Comparison of ENCODE assay signal across 2 cellular contexts in the genomic region with DNA sequence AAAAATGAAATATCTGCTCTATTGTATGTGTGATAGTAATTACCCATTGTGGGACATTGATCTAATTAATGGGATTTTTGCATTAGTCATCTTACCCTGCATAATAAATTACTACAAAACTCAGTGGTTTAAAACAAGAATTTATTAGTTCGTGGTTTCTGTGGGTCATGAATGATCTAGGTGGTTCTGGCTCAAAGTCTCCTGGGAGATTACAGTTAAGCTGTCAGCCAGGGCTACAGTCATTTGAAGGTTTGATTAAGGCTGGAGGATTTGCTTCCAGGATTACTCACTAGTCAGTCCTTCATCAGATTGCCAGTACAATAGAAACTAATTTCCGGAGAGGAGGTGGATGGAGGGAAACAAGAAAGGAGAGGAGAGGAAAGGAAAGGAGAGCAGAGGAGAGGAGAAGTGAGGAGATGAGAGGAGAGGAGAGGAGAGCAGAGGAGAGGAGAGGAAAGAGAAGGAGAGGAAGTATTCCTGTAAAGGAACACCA.
TF ChIP-seq lines count a peak whose summit lies in the region.

No MANE protein-coding gene starts in this region.

TF ChIP-seq in A549, 52 proteins besides CTCF, POLR2A, EP300 and RAD21 (continued from another document):
- no peak for TF ChIP-seq E2F6 (IDR thresholded peaks at IDR 0.05; ENCODE audit: borderline replicate concordance, low read depth)
- no peak for TF ChIP-seq KDM1A (IDR thresholded peaks at IDR 0.05; ENCODE audit: low read depth)
- no peak for TF ChIP-seq MAX (IDR thresholded peaks at IDR 0.05)
- TF ChIP-seq GATA3 (IDR thresholded peaks at IDR 0.05; ENCODE audit: borderline replicate concordance): no peak
- TF ChIP-seq CEBPB (IDR thresholded peaks at IDR 0.05): no peak

TF ChIP-seq in SK-N-SH, 30 proteins besides CTCF, POLR2A, EP300 and RAD21 (continued from another document):
- TF ChIP-seq, protein P1, sequence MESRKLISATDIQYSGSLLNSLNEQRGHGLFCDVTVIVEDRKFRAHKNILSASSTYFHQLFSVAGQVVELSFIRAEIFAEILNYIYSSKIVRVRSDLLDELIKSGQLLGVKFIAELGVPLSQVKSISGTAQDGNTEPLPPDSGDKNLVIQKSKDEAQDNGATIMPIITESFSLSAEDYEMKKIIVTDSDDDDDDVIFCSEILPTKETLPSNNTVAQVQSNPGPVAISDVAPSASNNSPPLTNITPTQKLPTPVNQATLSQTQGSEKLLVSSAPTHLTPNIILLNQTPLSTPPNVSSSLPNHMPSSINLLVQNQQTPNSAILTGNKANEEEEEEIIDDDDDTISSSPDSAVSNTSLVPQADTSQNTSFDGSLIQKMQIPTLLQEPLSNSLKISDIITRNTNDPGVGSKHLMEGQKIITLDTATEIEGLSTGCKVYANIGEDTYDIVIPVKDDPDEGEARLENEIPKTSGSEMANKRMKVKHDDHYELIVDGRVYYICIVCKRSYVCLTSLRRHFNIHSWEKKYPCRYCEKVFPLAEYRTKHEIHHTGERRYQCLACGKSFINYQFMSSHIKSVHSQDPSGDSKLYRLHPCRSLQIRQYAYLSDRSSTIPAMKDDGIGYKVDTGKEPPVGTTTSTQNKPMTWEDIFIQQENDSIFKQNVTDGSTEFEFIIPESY (IDR thresholded peaks at IDR 0.05; ENCODE audit: borderline replicate concordance, low read depth): no peak
- TF ChIP-seq RCOR1 (IDR thresholded peaks at IDR 0.05; ENCODE audit: low read length): no peak
- no peak for TF ChIP-seq NRF1 (IDR thresholded peaks at IDR 0.05; ENCODE audit: low read depth, low read length)
- TF ChIP-seq GATA2 (CRISPR knock-in tag; IDR thresholded peaks at IDR 0.05): no peak
- no peak for TF ChIP-seq FOXJ3 (CRISPR knock-in tag; IDR thresholded peaks at IDR 0.05)
- peak; percentile 92 for TF ChIP-seq PBX3 (IDR thresholded peaks at IDR 0.05)
- TF ChIP-seq USF1 (IDR thresholded peaks at IDR 0.05; ENCODE audit: borderline replicate concordance, low read depth): no peak
- peak; percentile 75 for TF ChIP-seq JUND (IDR thresholded peaks at IDR 0.05)
- no peak for TF ChIP-seq USF2 (IDR thresholded peaks at IDR 0.05; ENCODE audit: borderline replicate concordance, low read depth, low read length)
- TF ChIP-seq FOSL2 (IDR thresholded peaks at IDR 0.05; ENCODE audit: borderline replicate concordance, low read depth): peak; percentile 76
- no peak for TF ChIP-seq MXI1 (IDR thresholded peaks at IDR 0.05; ENCODE audit: low read depth, low read length)
- no peak for TF ChIP-seq SIN3A (IDR thresholded peaks at IDR 0.05; ENCODE audit: borderline replicate concordance, low read depth, low read length)
- TF ChIP-seq CHD2 (IDR thresholded peaks at IDR 0.05; ENCODE audit: low read length, partially characterized antibody): no peak
- no peak for TF ChIP-seq EZH2phosphoT487 (IDR thresholded peaks at IDR 0.05; ENCODE audit: borderline replicate concordance, low read depth)
- 0 out of 2 replicates have a peak, but pooled peaks have one; percentile 30 for TF ChIP-seq MEF2A (IDR thresholded peaks at IDR 0.05; ENCODE audit: borderline replicate concordance, low read depth)
- TF ChIP-seq TAF1 (IDR thresholded peaks at IDR 0.05; ENCODE audit: borderline replicate concordance, low read depth, low read length): peak; percentile 36; the same call in 1 of the 2 replicates
- 0 out of 2 replicates have a peak, but pooled peaks have one; percentile 30 for TF ChIP-seq MAX (IDR thresholded peaks at IDR 0.05; ENCODE audit: low read depth)
- peak; percentile 71; the same call in 1 of the 2 replicates for TF ChIP-seq TEAD4 (IDR thresholded peaks at IDR 0.05; ENCODE audit: borderline replicate concordance, insufficient read depth)
- TF ChIP-seq FOXM1 (IDR thresholded peaks at IDR 0.05; ENCODE audit: low read depth): peak; percentile 89; the same call in 1 of the 2 replicates
- TF ChIP-seq YY1 (IDR thresholded peaks at IDR 0.05; ENCODE audit: low read depth): no peak
- TF ChIP-seq, protein P2, sequence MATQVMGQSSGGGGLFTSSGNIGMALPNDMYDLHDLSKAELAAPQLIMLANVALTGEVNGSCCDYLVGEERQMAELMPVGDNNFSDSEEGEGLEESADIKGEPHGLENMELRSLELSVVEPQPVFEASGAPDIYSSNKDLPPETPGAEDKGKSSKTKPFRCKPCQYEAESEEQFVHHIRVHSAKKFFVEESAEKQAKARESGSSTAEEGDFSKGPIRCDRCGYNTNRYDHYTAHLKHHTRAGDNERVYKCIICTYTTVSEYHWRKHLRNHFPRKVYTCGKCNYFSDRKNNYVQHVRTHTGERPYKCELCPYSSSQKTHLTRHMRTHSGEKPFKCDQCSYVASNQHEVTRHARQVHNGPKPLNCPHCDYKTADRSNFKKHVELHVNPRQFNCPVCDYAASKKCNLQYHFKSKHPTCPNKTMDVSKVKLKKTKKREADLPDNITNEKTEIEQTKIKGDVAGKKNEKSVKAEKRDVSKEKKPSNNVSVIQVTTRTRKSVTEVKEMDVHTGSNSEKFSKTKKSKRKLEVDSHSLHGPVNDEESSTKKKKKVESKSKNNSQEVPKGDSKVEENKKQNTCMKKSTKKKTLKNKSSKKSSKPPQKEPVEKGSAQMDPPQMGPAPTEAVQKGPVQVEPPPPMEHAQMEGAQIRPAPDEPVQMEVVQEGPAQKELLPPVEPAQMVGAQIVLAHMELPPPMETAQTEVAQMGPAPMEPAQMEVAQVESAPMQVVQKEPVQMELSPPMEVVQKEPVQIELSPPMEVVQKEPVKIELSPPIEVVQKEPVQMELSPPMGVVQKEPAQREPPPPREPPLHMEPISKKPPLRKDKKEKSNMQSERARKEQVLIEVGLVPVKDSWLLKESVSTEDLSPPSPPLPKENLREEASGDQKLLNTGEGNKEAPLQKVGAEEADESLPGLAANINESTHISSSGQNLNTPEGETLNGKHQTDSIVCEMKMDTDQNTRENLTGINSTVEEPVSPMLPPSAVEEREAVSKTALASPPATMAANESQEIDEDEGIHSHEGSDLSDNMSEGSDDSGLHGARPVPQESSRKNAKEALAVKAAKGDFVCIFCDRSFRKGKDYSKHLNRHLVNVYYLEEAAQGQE (IDR thresholded peaks at IDR 0.05; ENCODE audit: low read depth, low read length): no peak
